13 cellular contexts compared by ENCODE assay signal in genomic region chr14:93330609-93331000, GRCh38. TPM values are rescaled to one million over a fixed set of nuclear protein-coding genes. Genes with fewer than 3 reads are reported as not detected.
A peak's percentile ranks its signal among the peaks of the same experiment; 100 is the strongest.
DNase-seq lines count a peak whose midpoint lies in the region; ATAC-seq, FAIRE-seq and TF ChIP-seq lines count a peak whose summit lies in the region.
"Had no signal": no experiment of that assay in that cellular context is flagged by ENCODE, and none has a peak within 500 bp of the region (broad histone marks: within the 10 kb centered on the region; RNA-seq: fewer than 3 reads in every experiment).

No MANE protein-coding gene starts in this region.

- no peaks in the 10 kb centered on the region for H3K36me3 Mint-ChIP-seq in astrocyte (ENCODE audit: low read depth, unreplicated experiment)

- H3K4me1 ChIP-seq in ACC112 (ENCODE audit: control insufficient read depth, insufficient read depth, low read length, unreplicated experiment) (peaks cover 33% of the 10 kb centered on the region), astrocyte (ENCODE audit: insufficient read depth, low read length) (peaks cover 10% of the 10 kb centered on the region), mesodermal cell (ENCODE audit: control insufficient read depth, insufficient read depth, low read length, poor library complexity, severe bottlenecking) (no peaks in the 10 kb centered on the region)

- peaks cover 83% of the 10 kb centered on the region for H3K79me2 ChIP-seq in ACC112 (ENCODE audit: control insufficient read depth, insufficient read depth, low read length, unreplicated experiment)
- H3K79me2 ChIP-seq in astrocyte (ENCODE audit: insufficient read depth, low read length): peaks cover 71% of the 10 kb centered on the region

- FAIRE-seq in astrocyte (lab: Jason Lieb, UNC) (no peak), urothelium cell line (lab: Jason Lieb, UNC) (no peak)

- no peaks in the 10 kb centered on the region for H3K9me3 Mint-ChIP-seq in astrocyte (ENCODE audit: unreplicated experiment)

- H4K20me1 ChIP-seq in astrocyte (ENCODE audit: insufficient read depth, low read length): peaks cover 61% of the 10 kb centered on the region

- no peaks in the 10 kb centered on the region for H3K9me3 ChIP-seq in astrocyte (ENCODE audit: insufficient read depth, low read depth, low read length)
- no peaks in the 10 kb centered on the region for H3K9me3 ChIP-seq in mesodermal cell (ENCODE audit: control insufficient read depth, low read length)
- H3K9me3 ChIP-seq: thyroid gland had no signal

- H3K27me3 Mint-ChIP-seq in astrocyte (ENCODE audit: low read depth, unreplicated experiment): no peaks in the 10 kb centered on the region

- no peak overlapping the region for H3K27ac Mint-ChIP-seq in astrocyte (ENCODE audit: unreplicated experiment)

- H3K36me3 ChIP-seq in ACC112 (ENCODE audit: insufficient read depth, low read length) (no peaks in the 10 kb centered on the region), astrocyte (ENCODE audit: insufficient read depth, low read length) (no peaks in the 10 kb centered on the region), mesodermal cell (ENCODE audit: control insufficient read depth, insufficient read depth, low read length) (peaks cover 8% of the 10 kb centered on the region), H7 (replicated peaks; ENCODE audit: control insufficient read depth, insufficient read depth, low read length) (no peaks in the 10 kb centered on the region)
- H3K36me3 ChIP-seq: thyroid gland had no signal

- peaks cover 16% of the 10 kb centered on the region for H3K4me1 Mint-ChIP-seq in astrocyte (ENCODE audit: low read depth, unreplicated experiment)

- DNase-seq in HPDE6-E6E7 (ENCODE audit: extremely low spot score): peak; percentile 41
- DNase-seq in astrocyte (ENCODE audit: low read depth): no peak
- no peak for DNase-seq in anterior cingulate cortex (lab: John Stamatoyannopoulos, UW)
- DNase-seq in omental fat pad (ENCODE audit: low spot score): no peak
- DNase-seq in H7: no peak
- no peak for DNase-seq in urothelium cell line (ENCODE audit: low spot score)
- DNase-seq: activated CD4-positive, CD25-positive, alpha-beta regulatory T cell; stimulated activated CD4-positive, alpha-beta T cell treated with anti-CD3 and anti-CD28 coated beads, Interleukin-4, amount 100 ng/mL, for 1 hour; thyroid gland had no signal

- no peaks in the 10 kb centered on the region for H3K27me3 ChIP-seq in ACC112 (ENCODE audit: insufficient read depth, low read length)
- H3K27me3 ChIP-seq in astrocyte (ENCODE audit: insufficient read depth, low read length): no peaks in the 10 kb centered on the region
- H3K27me3 ChIP-seq in H7 (ENCODE audit: control insufficient read depth, insufficient read depth, low read length): no peaks in the 10 kb centered on the region
- H3K27me3 ChIP-seq: thyroid gland had no signal

- H3K4me3 ChIP-seq in ACC112 (ENCODE audit: low read depth, low read length) (peak overlapping the region; percentile 80), astrocyte (ENCODE audit: insufficient read depth, low read depth, low read length) (no peak overlapping the region), mesodermal cell (ENCODE audit: extremely low read depth, insufficient read depth, low read length, poor library complexity, severe bottlenecking) (peak overlapping the region; percentile 91), H7 (ENCODE audit: insufficient read depth, low read depth, low read length) (no peak overlapping the region)

- no peak overlapping the region for H2AFZ ChIP-seq in ACC112 (ENCODE audit: low read length, unreplicated experiment)
- no peak overlapping the region for H2AFZ ChIP-seq in astrocyte (ENCODE audit: low read depth, low read length)

- 83 to 100% methylated on average over 1 of the region's 2 CpGs for WGBS in mesodermal cell (ENCODE audit: insufficient coverage in 2 of 2), 2 experiments

- ATAC-seq in omental fat pad (ENCODE audit: low FRiP score): no peak

- TF ChIP-seq CTCF in astrocyte (IDR thresholded peaks at IDR 0.05; ENCODE audit: insufficient read depth, low read depth, low read length) (no peak), omental fat pad (IDR thresholded peaks at IDR 0.05) (no peak)

- peak overlapping the region; percentile 95 for H3K4me3 Mint-ChIP-seq in astrocyte (ENCODE audit: unreplicated experiment)

- H3K4me2 ChIP-seq in astrocyte (ENCODE audit: low read length): peak overlapping the region; percentile 98

- H3K27ac ChIP-seq in ACC112 (ENCODE audit: low read depth, low read length) (no peak overlapping the region), astrocyte (ENCODE audit: low read depth, low read length) (no peak overlapping the region), mesodermal cell (ENCODE audit: low read depth, low read length, severe bottlenecking) (no peak overlapping the region)

- H3K9ac ChIP-seq in astrocyte (ENCODE audit: low read length): no peak overlapping the region

RNA-seq across cellular contexts. Expression of gene BTBD7, which starts 2.2 kb away (rescaled TPM):
- total RNA-seq in astrocyte (48.1 and 53.2 TPM in 2 replicates), omental fat pad (10 to 100 TPM; 20.5 to 34.0 (median 25.7) TPM)
- polyA plus RNA-seq in mesodermal cell (2013, experiment 1 of 2): 19.1 TPM
- 19.3 TPM for polyA plus RNA-seq in mesodermal cell (2013, experiment 2 of 2)
- total RNA-seq in H7 (2014; rRNA removed; shearing (Covaris generic)): 13.4 and 17.7 TPM in 2 replicates

RNA-seq across cellular contexts. Expression of gene COX8C, which starts 16.4 kb away (rescaled TPM):
- not detected in 2 replicates for total RNA-seq in astrocyte
- not detected for polyA plus RNA-seq in mesodermal cell (2013, experiment 1 of 2)
- polyA plus RNA-seq in mesodermal cell (2013, experiment 2 of 2): not detected
- not detected for total RNA-seq in omental fat pad
- total RNA-seq in H7 (2014; rRNA removed; shearing (Covaris generic)): not detected in 2 replicates
- total RNA-seq: glomerular endothelial cell, myocyte, thyroid gland had no signal

Comparison
In these comparisons a context has a peak if more than half of its experiments do, and no peak if none do; other contexts are left out.
1. H3K4me3 ChIP-seq: peak in ACC112 (single experiment) and mesodermal cell (single experiment); none in astrocyte (single experiment) and H7 (single experiment).